9 cellular contexts compared by ENCODE assay signal in the genomic region with DNA sequence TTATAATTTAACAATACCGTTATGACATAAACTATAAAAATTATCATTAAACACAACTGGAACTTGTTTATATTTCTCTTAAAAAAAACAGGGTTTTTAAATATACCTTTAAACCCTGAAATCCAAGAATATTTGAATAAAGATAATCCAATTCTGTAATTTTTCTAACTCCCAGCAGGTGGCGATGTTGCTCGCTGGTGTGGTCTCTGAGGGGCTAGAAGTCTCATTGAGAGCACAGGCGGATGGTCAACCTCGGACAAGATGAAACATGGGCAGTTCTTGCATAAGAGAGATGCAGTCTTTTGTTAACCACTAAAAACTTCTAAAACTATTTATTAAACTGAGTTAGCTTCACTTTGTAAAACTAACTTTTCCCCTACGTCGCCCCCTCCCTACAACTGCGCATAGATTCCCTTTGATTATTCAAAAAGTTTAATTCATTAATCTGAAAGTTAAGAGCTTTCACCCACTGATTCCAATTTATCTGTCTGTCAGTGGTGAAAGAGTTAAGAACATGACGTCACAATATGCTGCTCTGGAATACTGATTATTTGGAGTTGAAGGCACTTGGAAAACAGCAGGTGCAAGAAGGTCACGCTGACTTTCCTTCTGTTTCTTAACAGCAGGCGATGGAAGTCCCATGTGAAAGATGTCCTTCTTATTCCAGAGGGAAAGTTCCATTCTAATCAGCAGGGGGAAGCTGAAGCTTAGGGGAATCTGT. TPM values are rescaled to one million over a fixed set of nuclear protein-coding genes. Genes with fewer than 3 reads are reported as not detected.
DNase-seq lines count a peak whose midpoint lies in the region; ATAC-seq and TF ChIP-seq lines count a peak whose summit lies in the region.
"Had no signal": no experiment of that assay in that cellular context is flagged by ENCODE, and none has a peak within 500 bp of the region (broad histone marks: within the 10 kb centered on the region; RNA-seq: fewer than 3 reads in every experiment).

No MANE protein-coding gene starts in this region.

- CTCF ChIA-PET in Caco-2 (lab: Charles Lee) = no interaction called here

- peaks cover 3% of the 10 kb centered on the region for H3K27me3 Mint-ChIP-seq in Caco-2 (ENCODE audit: insufficient read depth, unreplicated experiment)

- peak; percentile 71 to 74 for TF ChIP-seq CTCF in Caco-2 (IDR thresholded peaks at IDR 0.05; ENCODE audit: insufficient read depth in 1 of 2, low read depth in 1 of 2, low read length in 1 of 2, severe bottlenecking in 1 of 2, unreplicated experiment in 1 of 2)
- TF ChIP-seq CTCF in ascending aorta (IDR thresholded peaks at IDR 0.05) = peak; percentile 58 to 82 (median 81)
- peak; percentile 68 to 84 for TF ChIP-seq CTCF in right atrium auricular region (IDR thresholded peaks at IDR 0.05)

- no peaks in the 10 kb centered on the region for H3K36me3 ChIP-seq in Caco-2 (ENCODE audit: control insufficient read depth, insufficient read depth, low read length)
- no peaks in the 10 kb centered on the region for H3K36me3 ChIP-seq in ascending aorta
- no peaks in the 10 kb centered on the region for H3K36me3 ChIP-seq in right atrium auricular region

- no peaks in the 10 kb centered on the region for H3K9me3 ChIP-seq in Caco-2
- no peaks in the 10 kb centered on the region for H3K9me3 ChIP-seq in ascending aorta
- H3K9me3 ChIP-seq in right atrium auricular region = peaks cover 0 to 9% of the 10 kb centered on the region in 2 donors

- H3K4me1 Mint-ChIP-seq in Caco-2 (ENCODE audit: low read depth, unreplicated experiment) = no peaks in the 10 kb centered on the region

- ATAC-seq in HG03159 (IDR thresholded peaks at IDR 0.05; ENCODE audit: unreplicated experiment) = peak; percentile 57
- ATAC-seq in HG03378 (IDR thresholded peaks at IDR 0.05; ENCODE audit: unreplicated experiment) = no peak
- ATAC-seq in GM21723 (IDR thresholded peaks at IDR 0.05; ENCODE audit: unreplicated experiment) = no peak

- H3K27me3 ChIP-seq in Caco-2 (replicated peaks; ENCODE audit: control insufficient read depth, insufficient read depth, low read length) = no peaks in the 10 kb centered on the region
- no peaks in the 10 kb centered on the region for H3K27me3 ChIP-seq in ascending aorta
- no peaks in the 10 kb centered on the region for H3K27me3 ChIP-seq in right atrium auricular region

- no peak overlapping the region for H3K4me3 Mint-ChIP-seq in Caco-2 (ENCODE audit: unreplicated experiment)
- H3K4me3 Mint-ChIP-seq: T-helper 1 cell treated with Interleukin-12 subunit alpha and Interleukin-12 subunit beta and Interleukin-4 antibody, amounts not matched to agents 30 μg/mL and 1 μg/mL, for 36 hours had no signal

- POLR2A ChIA-PET in Caco-2 (lab: Charles Lee) = no interaction called here

- peak; percentile 42 to 51 for DNase-seq in Caco-2
- DNase-seq in OCI-M1 (lab: John Stamatoyannopoulos, UW) = peak; percentile 74
- DNase-seq in ascending aorta (ENCODE audit: low spot score in 2 of 2) = no peak
- peak; percentile 61 for DNase-seq in right atrium auricular region (ENCODE audit: low spot score)
- peak; percentile 40 for DNase-seq in renal cortical epithelial cell (ENCODE audit: low read depth)

- intact Hi-C loops in Caco-2 (cut with micrococcal nuclease; ENCODE audit: unreplicated experiment) (loop anchor here (1.0 to 5.0 kb wide), 4 partner anchors 160 to 533 kb away; no protein-coding TSS in a partner anchor), ascending aorta (cut with DNase I) (loop anchor here (1.0 to 10.0 kb wide), 4 partner anchors 135 to 535 kb away; a partner anchor contains a TSS)

- H3K4me1 ChIP-seq in Caco-2 (no peaks in the 10 kb centered on the region), ascending aorta (no peaks in the 10 kb centered on the region), right atrium auricular region (no peaks in the 10 kb centered on the region)

- no peaks in the 10 kb centered on the region for H3K36me3 Mint-ChIP-seq in Caco-2 (ENCODE audit: insufficient read depth, unreplicated experiment)

- no peak overlapping the region for H3K27ac Mint-ChIP-seq in Caco-2 (ENCODE audit: unreplicated experiment)
- H3K27ac Mint-ChIP-seq: T-helper 1 cell treated with Interleukin-12 subunit alpha and Interleukin-12 subunit beta and Interleukin-4 antibody, amounts not matched to agents 30 μg/mL and 1 μg/mL, for 36 hours had no signal

- no TSS peak for BruUV-seq in Caco-2 (replicated peaks; lab: Mats Ljungman, UMichigan)

- no peak overlapping the region for H3K27ac ChIP-seq in ascending aorta
- H3K27ac ChIP-seq in right atrium auricular region = peak overlapping the region in 1 of 2 donors; percentile 21

- H3K4me3 ChIP-seq in Caco-2 (ENCODE audit: low read depth, low read length) (no peak overlapping the region), ascending aorta (no peak overlapping the region), right atrium auricular region (no peak overlapping the region)

- peaks cover 7% of the 10 kb centered on the region for H3K9me3 Mint-ChIP-seq in Caco-2 (ENCODE audit: unreplicated experiment)
- H3K9me3 Mint-ChIP-seq: T-helper 1 cell treated with Interleukin-12 subunit alpha and Interleukin-12 subunit beta and Interleukin-4 antibody, amounts not matched to agents 30 μg/mL and 1 μg/mL, for 36 hours had no signal

RNA-seq across cellular contexts. Expression of a gene that starts 29.5 kb away (rescaled TPM):
- not detected in 2 replicates for total RNA-seq in Caco-2 (2022)
- not detected for total RNA-seq in ascending aorta
- not detected for total RNA-seq in right atrium auricular region
- total RNA-seq in renal cortical epithelial cell = not detected in 2 replicates

Comparison
In these comparisons a context has a peak if more than half of its experiments do, and no peak if none do; other contexts are left out.
1. DNase-seq: peak in Caco-2 (2 of 2), OCI-M1 (single experiment), right atrium auricular region (single experiment) and renal cortical epithelial cell (single experiment); none in ascending aorta (0 of 2).
2. Peak in every context shown above with its lines, with median percentiles within 50 percentile points of each other: CTCF ChIP-seq.